In the genomic region with DNA sequence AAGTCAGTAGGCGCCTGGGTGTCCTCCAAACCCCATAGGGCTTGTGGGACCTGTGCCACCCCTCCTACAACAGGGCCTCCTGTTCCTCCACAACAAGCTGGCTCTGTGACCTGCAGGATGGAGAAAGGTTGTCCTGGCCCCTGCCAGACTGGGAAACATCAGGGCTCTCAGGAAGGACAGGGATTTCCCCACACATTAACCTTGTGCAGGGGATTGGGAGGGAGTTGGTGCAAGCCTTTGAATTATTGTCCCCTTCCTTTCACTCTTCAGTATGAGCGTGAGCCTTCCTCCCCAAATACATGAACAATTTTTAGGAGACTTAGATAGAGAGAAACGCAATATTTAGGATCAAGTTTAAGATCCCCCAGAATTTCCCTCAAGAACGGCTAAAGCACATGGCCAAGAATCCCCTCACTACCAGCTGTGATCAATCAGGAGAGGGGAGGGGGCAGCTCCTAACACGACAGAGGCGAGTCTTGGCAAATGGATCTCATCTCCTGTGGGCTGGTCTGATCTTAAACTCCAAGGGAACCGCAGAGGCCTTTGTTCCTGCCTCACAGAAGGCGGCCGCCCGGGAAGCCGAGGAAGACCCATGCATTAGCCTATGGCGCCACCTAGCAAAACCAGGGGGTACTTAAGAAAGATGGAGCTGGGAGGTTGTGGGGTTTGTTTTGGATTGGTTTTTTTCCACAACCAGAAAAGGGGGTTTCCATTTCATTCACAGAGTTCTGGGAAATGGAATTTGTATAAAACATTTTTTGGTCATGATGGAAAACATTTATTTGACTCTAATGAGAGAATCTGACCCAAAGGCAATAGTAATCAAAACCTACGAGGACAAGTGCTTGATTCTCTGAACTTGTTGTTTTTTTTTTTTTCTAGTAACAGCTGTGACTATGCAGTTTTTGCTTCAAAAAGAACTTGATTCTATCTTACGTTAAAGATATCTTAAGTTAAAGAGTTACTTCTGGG, we compare ENCODE assay signal across 8 cellular contexts.
DNase-seq lines count a peak whose midpoint lies in the region; ATAC-seq lines count a peak whose summit lies in the region.

No MANE protein-coding gene starts in this region.

- ATAC-seq in HG03342 (IDR thresholded peaks at IDR 0.05; ENCODE audit: unreplicated experiment) (peak; percentile 85), HG02759 (IDR thresholded peaks at IDR 0.05; ENCODE audit: unreplicated experiment) (no peak)

- peak; percentile 91 for DNase-seq in GM03348 (ENCODE audit: low spot score)
- DNase-seq in NCI-H510A (lab: John Stamatoyannopoulos, UW): peak; percentile 76
- DNase-seq in activated CD4-positive, alpha-beta T cell treated with anti-CD3 and anti-CD28 coated beads, Interleukin-2, amount 50 U/mL, for 1 hour: peak; percentile 13
- DNase-seq in epidermal melanocyte (ENCODE audit: insufficient read length, low spot score): peak; percentile 64
- DNase-seq in middle frontal gyrus (ENCODE audit: extremely low spot score, low spot score): peak; percentile 79
- peak in 4 of 6 experiments; percentile 2 to 16 (median 6) for DNase-seq in stimulated activated naive CD4-positive, alpha-beta T cell (lab: John Stamatoyannopoulos, UW)

Comparison
In these comparisons a context has a peak if more than half of its experiments do, and no peak if none do; other contexts are left out.
1. DNase-seq: peak in every context shown above with its lines; median percentile 91 in GM03348; 79 in middle frontal gyrus; 76 in NCI-H510A; 64 in epidermal melanocyte; 13 in activated CD4-positive, alpha-beta T cell treated with anti-CD3 and anti-CD28 coated beads, Interleukin-2, amount 50 U/mL, for 1 hour; 6 in stimulated activated naive CD4-positive, alpha-beta T cell.